ENCODE assay signal across 8 cellular contexts in the genomic region with DNA sequence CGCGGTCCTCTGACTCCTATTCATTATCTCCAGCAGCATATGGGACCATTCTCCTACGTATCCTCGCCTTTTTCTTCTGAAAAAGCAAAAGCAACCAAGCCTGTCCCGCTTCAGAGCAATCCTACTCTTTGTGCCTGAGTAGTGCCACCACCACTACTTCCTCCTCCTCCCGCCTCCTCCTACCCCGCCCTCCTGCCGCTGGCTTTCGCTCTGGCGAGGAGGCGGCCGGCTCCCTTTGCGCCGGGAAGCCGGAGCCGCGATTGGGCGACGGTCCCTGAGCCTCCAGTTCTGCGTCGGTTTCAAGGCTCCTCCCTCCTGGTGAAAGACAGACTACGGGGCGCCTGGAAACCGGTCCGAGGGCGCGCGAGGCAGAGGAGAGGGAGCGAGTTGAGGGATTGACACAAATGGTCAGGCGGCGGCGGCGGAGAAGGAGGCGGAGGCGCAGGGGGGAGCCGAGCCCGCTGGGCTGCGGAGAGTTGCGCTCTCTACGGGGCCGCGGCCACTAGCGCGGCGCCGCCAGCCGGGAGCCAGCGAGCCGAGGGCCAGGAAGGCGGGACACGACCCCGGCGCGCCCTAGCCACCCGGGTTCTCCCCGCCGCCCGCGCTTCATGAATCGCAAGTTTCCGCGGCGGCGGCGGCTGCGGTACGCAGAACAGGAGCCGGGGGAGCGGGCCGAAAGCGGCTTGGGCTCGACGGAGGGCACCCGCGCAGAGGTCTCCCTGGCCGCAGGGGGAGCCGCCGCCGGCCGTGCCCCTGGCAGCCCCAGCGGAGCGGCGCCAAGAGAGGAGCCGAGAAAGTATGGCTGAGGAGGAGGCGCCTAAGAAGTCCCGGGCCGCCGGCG. TPM values are rescaled to one million over a fixed set of nuclear protein-coding genes. Genes with fewer than 3 reads are reported as not detected.
DNase-seq lines count a peak whose midpoint lies in the region; ATAC-seq and TF ChIP-seq lines count a peak whose summit lies in the region.

A gene (plus strand): TSS at position 351 of the 841 bp plus-strand sequence. CDS start 448 bp downstream, at position 799.

- H3K9me3 Mint-ChIP-seq in activated T-helper 17 cell treated with anti-CD3 and anti-CD28 coated beads, Interleukin-2, amount 50 U/mL, for 72 hours = no peaks in the 10 kb centered on the region
- no peaks in the 10 kb centered on the region for H3K9me3 Mint-ChIP-seq in nephron progenitor cell

- no peaks in the 10 kb centered on the region for H3K36me3 ChIP-seq in HUES64 (ENCODE audit: insufficient read depth, low read length)
- peaks cover 11% of the 10 kb centered on the region for H3K36me3 ChIP-seq in NT2/D1 (ENCODE audit: insufficient read depth, insufficient read length, low read length)

- no peak within 1 kb of the TSS for H3K27ac Mint-ChIP-seq in activated T-helper 17 cell treated with anti-CD3 and anti-CD28 coated beads, Interleukin-2, amount 50 U/mL, for 72 hours
- peak within 1 kb of the TSS; percentile 73 for H3K27ac Mint-ChIP-seq in nephron progenitor cell

- H3K36me3 Mint-ChIP-seq in activated T-helper 17 cell treated with anti-CD3 and anti-CD28 coated beads, Interleukin-2, amount 50 U/mL, for 72 hours (ENCODE audit: low read depth) = no peaks in the 10 kb centered on the region
- no peaks in the 10 kb centered on the region for H3K36me3 Mint-ChIP-seq in nephron progenitor cell (ENCODE audit: low read depth)

- H3K4me3 ChIP-seq in HUES64 (ENCODE audit: low read length) = peak within 1 kb of the TSS; percentile 63
- H3K4me3 ChIP-seq in NT2/D1 (ENCODE audit: insufficient read length, low read depth) = peak within 1 kb of the TSS; percentile 63

- under 1% methylated on average over 89 of the region's 89 CpGs for WGBS in HUES64

- H3K27me3 Mint-ChIP-seq in activated T-helper 17 cell treated with anti-CD3 and anti-CD28 coated beads, Interleukin-2, amount 50 U/mL, for 72 hours = peaks cover 27% of the 10 kb centered on the region
- peaks cover 58% of the 10 kb centered on the region for H3K27me3 Mint-ChIP-seq in nephron progenitor cell (ENCODE audit: low read depth, poor library complexity)

- H3K4me1 ChIP-seq in HUES64 (ENCODE audit: insufficient read depth, low read length) = peaks cover 20% of the 10 kb centered on the region
- peaks cover 7% of the 10 kb centered on the region for H3K4me1 ChIP-seq in NT2/D1 (ENCODE audit: insufficient read depth, insufficient read length)

- H3K27me3 ChIP-seq in HUES64 (ENCODE audit: insufficient read depth, low read length) (peaks cover 92% of the 10 kb centered on the region), NT2/D1 (ENCODE audit: insufficient read depth, insufficient read length) (peaks cover 20% of the 10 kb centered on the region)

- H3K9me3 ChIP-seq in HUES64 (ENCODE audit: insufficient read depth, low read depth, low read length) (no peaks in the 10 kb centered on the region), NT2/D1 (ENCODE audit: insufficient read depth, low read length) (no peaks in the 10 kb centered on the region)

- H3K27ac ChIP-seq in HUES64 (ENCODE audit: low read depth, low read length) = peak within 1 kb of the TSS; percentile 43; the same call in 1 of the 2 replicates
- peak within 1 kb of the TSS; percentile 61 for H3K27ac ChIP-seq in temporal lobe (ENCODE audit: low read depth, low read length)

- ATAC-seq in GM21576 (IDR thresholded peaks at IDR 0.05; ENCODE audit: unreplicated experiment) = peak; percentile 89
- ATAC-seq in activated T-helper 17 cell treated with anti-CD3 and anti-CD28 coated beads, Interleukin-2, amount 50 U/mL, for 72 hours (replicated peaks) = peak; percentile 75

- no peak for TF ChIP-seq CTCF in nephron progenitor cell (IDR thresholded peaks at IDR 0.05)

- DNase-seq in DMS79 treated with DMSO at 0.1 percent for 48 hours (lab: John Stamatoyannopoulos, UW) (peak; percentile 97), NT2/D1 (ENCODE audit: low read depth, low spot score) (peak; percentile 97), foreskin melanocyte (peak; percentile 98), nephron progenitor cell (peak; percentile 94)

- no peaks in the 10 kb centered on the region for H3K4me1 Mint-ChIP-seq in activated T-helper 17 cell treated with anti-CD3 and anti-CD28 coated beads, Interleukin-2, amount 50 U/mL, for 72 hours
- peaks cover 41% of the 10 kb centered on the region for H3K4me1 Mint-ChIP-seq in nephron progenitor cell

- peak within 1 kb of the TSS; percentile 60 for H3K4me3 Mint-ChIP-seq in activated T-helper 17 cell treated with anti-CD3 and anti-CD28 coated beads, Interleukin-2, amount 50 U/mL, for 72 hours
- peak within 1 kb of the TSS; percentile 93 for H3K4me3 Mint-ChIP-seq in nephron progenitor cell

- H3K9ac ChIP-seq in HUES64 (ENCODE audit: low read depth, low read length) (peak within 1 kb of the TSS; percentile 63), NT2/D1 (ENCODE audit: insufficient read length, low read depth) (peak within 1 kb of the TSS; percentile 77)

RNA-seq across cellular contexts. Expression of the gene that starts here (rescaled TPM):
- polyA plus RNA-seq in HUES64 (2013, experiment 1 of 2) = 3.0 TPM
- 3.7 TPM for polyA plus RNA-seq in HUES64 (2013, experiment 2 of 2)
- total RNA-seq in activated T-helper 17 cell treated with anti-CD3 and anti-CD28 coated beads, Interleukin-2, amount 50 U/mL, for 72 hours = under 1 TPM; 0.08 to 0.13 TPM
- 7.6 TPM for total RNA-seq in temporal lobe

Comparison
In these comparisons a context has a peak if more than half of its experiments do, and no peak if none do; other contexts are left out.
1. Peak in every context shown above with its lines: DNase-seq, ATAC-seq, H3K4me3 ChIP-seq and H3K27ac ChIP-seq.
2. Peak in ATAC-seq in activated T-helper 17 cell treated with anti-CD3 and anti-CD28 coated beads, Interleukin-2, amount 50 U/mL, for 72 hours; RNA of the gene not detected or under 1 TPM.